12 cellular contexts compared by ENCODE assay signal in the genomic region with DNA sequence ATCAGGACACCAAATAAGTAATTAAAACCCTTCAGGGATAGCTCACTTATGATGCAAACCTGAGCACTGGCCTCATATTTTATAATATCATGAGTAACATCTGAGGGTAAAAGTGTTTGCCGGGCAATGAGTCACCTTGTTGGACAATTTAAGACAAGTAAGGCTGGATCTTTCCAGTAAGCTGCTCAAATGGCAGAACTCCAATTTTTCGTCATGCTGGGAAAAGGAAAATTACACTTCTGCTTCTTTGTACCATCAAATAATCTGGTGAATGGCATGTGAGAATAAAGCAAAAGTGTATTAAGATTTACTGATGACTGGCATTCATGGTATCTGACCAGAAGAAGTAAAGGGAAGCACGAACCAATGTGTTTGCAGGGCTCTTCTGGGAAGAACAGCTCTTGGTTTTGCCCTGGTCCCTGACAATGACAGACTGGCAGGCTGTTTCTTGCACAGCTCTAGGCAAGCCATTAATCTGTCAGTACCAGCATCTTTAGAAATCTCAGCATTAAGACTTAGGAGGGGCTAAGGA.
DNase-seq lines count a peak whose midpoint lies in the region; ATAC-seq, FAIRE-seq and TF ChIP-seq lines count a peak whose summit lies in the region.
"Had no signal": no experiment of that assay in that cellular context is flagged by ENCODE, and none has a peak within 500 bp of the region (broad histone marks: within the 10 kb centered on the region; RNA-seq: fewer than 3 reads in every experiment).

No MANE protein-coding gene starts in this region.

- WGBS in HepG2 (ENCODE audit: low lambda C conversion rate) = 82% methylated on average over 3 of the region's 3 CpGs

- TF ChIP-seq CTCF in C4-2B (conservative IDR thresholded peaks at IDR 0.05) = no peak
- no peak for TF ChIP-seq CTCF in bronchial epithelial cell (IDR thresholded peaks at IDR 0.05; ENCODE audit: insufficient read depth, low read length, severe bottlenecking)
- no peak for TF ChIP-seq CTCF in nephron progenitor cell (IDR thresholded peaks at IDR 0.05)
- TF ChIP-seq CTCF in HepG2 (CRISPR knock-in tag; IDR thresholded peaks at IDR 0.05) = no peak
- TF ChIP-seq CTCF in MM.1S (IDR thresholded peaks at IDR 0.05; ENCODE audit: low read length) = no peak

- H3K9me2 ChIP-seq in MM.1S (replicated peaks; ENCODE audit: insufficient read depth, low read length) = no peaks in the 10 kb centered on the region

- peak overlapping the region; percentile 23; the same call in 1 of the 2 replicates for H3K27ac ChIP-seq in C4-2B
- H3K27ac ChIP-seq in HepG2 (ENCODE audit: extremely low read length, insufficient read depth, low read length) = no peak overlapping the region
- H3K27ac ChIP-seq in MM.1S (ENCODE audit: low read length) = no peak overlapping the region
- H3K27ac ChIP-seq: ascending aorta had no signal

- ATAC-seq in HepG2 = no peak
- no peak for ATAC-seq in Right ventricle myocardium inferior
- ATAC-seq: activated CD4-positive, alpha-beta T cell treated with anti-CD3 and anti-CD28 coated beads for 36 hours; left lobe of liver had no signal

- intact Hi-C loops in HepG2 (cut with micrococcal nuclease; ENCODE audit: unreplicated experiment) = no loop called here
- intact Hi-C loops in Right ventricle myocardium inferior (cut with DNase I) = no loop called here

- H3K4me3 Mint-ChIP-seq in nephron progenitor cell = no peak overlapping the region
- H3K4me3 Mint-ChIP-seq: activated CD4-positive, alpha-beta T cell treated with anti-CD3 and anti-CD28 coated beads for 36 hours had no signal

- H3K27me3 ChIP-seq in bronchial epithelial cell (ENCODE audit: control insufficient read depth, insufficient read depth, low read length) (no peaks in the 10 kb centered on the region), HepG2 (ENCODE audit: control insufficient read depth in 1 of 2, insufficient read depth in 2 of 2, low read length in 2 of 2) (no peaks in the 10 kb centered on the region; a peak in 1 of 5 replicates), MM.1S (replicated peaks; ENCODE audit: insufficient read depth, low read length) (no peaks in the 10 kb centered on the region)
- H3K27me3 ChIP-seq: ascending aorta had no signal

- no peak for TF ChIP-seq POLR2A in HepG2 (IDR thresholded peaks at IDR 0.05; ENCODE audit: insufficient read depth in 1 of 2, low read depth in 2 of 2, low read length in 2 of 2)

- H3K4me2 ChIP-seq in HepG2 (ENCODE audit: low read depth, low read length) (no peak overlapping the region), MM.1S (ENCODE audit: low read depth, low read length) (no peak overlapping the region)

- no TSS peak for BruUV-seq in HepG2 (replicated peaks; lab: Mats Ljungman, UMichigan)

- no peaks in the 10 kb centered on the region for H3K4me1 ChIP-seq in HepG2 (ENCODE audit: insufficient read depth, low read length)
- no peaks in the 10 kb centered on the region for H3K4me1 ChIP-seq in MM.1S (ENCODE audit: low read length)
- H3K4me1 ChIP-seq: ascending aorta had no signal

- H3K79me2 ChIP-seq in HepG2 (ENCODE audit: insufficient read depth, low read length) (no peaks in the 10 kb centered on the region), MM.1S (ENCODE audit: low read length) (no peaks in the 10 kb centered on the region)

- H3K36me3 Mint-ChIP-seq in nephron progenitor cell (ENCODE audit: low read depth) = no peaks in the 10 kb centered on the region

- FAIRE-seq in bronchial epithelial cell (lab: Jason Lieb, UNC) = no peak
- FAIRE-seq in HepG2 (lab: Jason Lieb, UNC) = no peak

- no peak for TF ChIP-seq RAD21 in HepG2 (CRISPR knock-in tag; IDR thresholded peaks at IDR 0.05)

- DNase-seq in M059J (ENCODE audit: low read depth) (peak; percentile 97), bronchial epithelial cell (ENCODE audit: low read depth) (peak; percentile 95), nephron progenitor cell (no peak), HepG2 (ENCODE audit: low spot score) (no peak), NCI-H345 (lab: John Stamatoyannopoulos, UW) (no peak), Right ventricle myocardium inferior (ENCODE audit: missing footprints) (no peak), MM.1S (no peak)
- DNase-seq: activated CD4-positive, alpha-beta T cell treated with anti-CD3 and anti-CD28 coated beads for 36 hours; GF-D8 had no signal

- peaks cover 2% of the 10 kb centered on the region for H3K27me3 Mint-ChIP-seq in nephron progenitor cell (ENCODE audit: low read depth, poor library complexity)
- H3K27me3 Mint-ChIP-seq: activated CD4-positive, alpha-beta T cell treated with anti-CD3 and anti-CD28 coated beads for 36 hours had no signal

- CTCF ChIA-PET in HepG2 (lab: Yijun Ruan, JAX; ENCODE audit: low intra/inter-chr PET ratio, low total read pairs) = no interaction called here

- H3K9me3 ChIP-seq in HepG2 (ENCODE audit: low read length) (no peaks in the 10 kb centered on the region), MM.1S (replicated peaks; ENCODE audit: insufficient read depth, low read length) (no peaks in the 10 kb centered on the region)
- H3K9me3 ChIP-seq: ascending aorta had no signal

- no peaks in the 10 kb centered on the region for H3F3A ChIP-seq in MM.1S (ENCODE audit: insufficient read depth, low read length)

- H3K36me3 ChIP-seq in bronchial epithelial cell (ENCODE audit: control insufficient read depth, insufficient read depth, low read length) (no peaks in the 10 kb centered on the region), HepG2 (replicated peaks in 1 of 2; ENCODE audit: control insufficient read depth in 1 of 2, insufficient read depth in 2 of 2, low read length in 2 of 2) (0 out of 5 replicates have a peak, but pooled peaks cover 0 to 2% of the 10 kb centered on the region in 2 experiments), MM.1S (replicated peaks; ENCODE audit: insufficient read depth, low read length) (no peaks in the 10 kb centered on the region)
- H3K36me3 ChIP-seq: ascending aorta had no signal

- in situ Hi-C loops in HepG2 (cut with HindIII; ENCODE audit: extremely low pct_ligation_motif_present, low pct_unique_long_range_greater_than_20kb) = no loop called here

- H4K20me1 ChIP-seq in HepG2 (ENCODE audit: insufficient read depth, low read length) = no peaks in the 10 kb centered on the region
- no peaks in the 10 kb centered on the region for H4K20me1 ChIP-seq in MM.1S (ENCODE audit: insufficient read depth, low read length)

- H3K9ac ChIP-seq in HepG2 (ENCODE audit: insufficient read depth, low read depth, low read length) = no peak overlapping the region
- H3K9ac ChIP-seq in MM.1S (ENCODE audit: low read length) = no peak overlapping the region

- H3K4me3 ChIP-seq in bronchial epithelial cell (ENCODE audit: low read depth, low read length) = no peak overlapping the region
- H3K4me3 ChIP-seq in HepG2 (replicated peaks in 1 of 3; ENCODE audit: insufficient read depth in 1 of 3, low read depth in 2 of 3, low read length in 3 of 3) = no peak overlapping the region
- no peak overlapping the region for H3K4me3 ChIP-seq in MM.1S (ENCODE audit: low read length)
- H3K4me3 ChIP-seq: ascending aorta had no signal

- no peak overlapping the region for H2AFZ ChIP-seq in HepG2 (ENCODE audit: low read length)
- H2AFZ ChIP-seq in MM.1S (ENCODE audit: low read length) = no peak overlapping the region

- H3K4me1 Mint-ChIP-seq in nephron progenitor cell = peaks cover 23% of the 10 kb centered on the region
- H3K4me1 Mint-ChIP-seq: activated CD4-positive, alpha-beta T cell treated with anti-CD3 and anti-CD28 coated beads for 36 hours had no signal

- peak overlapping the region; percentile 93 for H3K27ac Mint-ChIP-seq in nephron progenitor cell
- H3K27ac Mint-ChIP-seq: activated CD4-positive, alpha-beta T cell treated with anti-CD3 and anti-CD28 coated beads for 36 hours had no signal

- POLR2A ChIA-PET in HepG2 (lab: Yijun Ruan, JAX) = no interaction called here

- H3K9me3 Mint-ChIP-seq in nephron progenitor cell = no peaks in the 10 kb centered on the region

- TF ChIP-seq EP300 in HepG2 (IDR thresholded peaks at IDR 0.05; ENCODE audit: low read depth in 2 of 2, low read length in 2 of 2) (no peak), HepG2 (CRISPR knock-in tag; IDR thresholded peaks at IDR 0.05; ENCODE audit: borderline replicate concordance) (no peak)

TF ChIP-seq in HepG2, 621 proteins besides CTCF, POLR2A, EP300 and RAD21 (continues in another document):
- TF ChIP-seq, protein P1, sequence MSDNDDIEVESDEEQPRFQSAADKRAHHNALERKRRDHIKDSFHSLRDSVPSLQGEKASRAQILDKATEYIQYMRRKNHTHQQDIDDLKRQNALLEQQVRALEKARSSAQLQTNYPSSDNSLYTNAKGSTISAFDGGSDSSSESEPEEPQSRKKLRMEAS (IDR thresholded peaks at IDR 0.05) = no peak
- no peak for TF ChIP-seq ZNF512 (CRISPR knock-in tag; IDR thresholded peaks at IDR 0.05)

Comparison
In these comparisons a context has a peak if more than half of its experiments do, and no peak if none do; other contexts are left out.
1. DNase-seq: peak in M059J (single experiment) and bronchial epithelial cell (single experiment); none in nephron progenitor cell (single experiment), HepG2 (single experiment), NCI-H345 (single experiment), Right ventricle myocardium inferior (single experiment) and MM.1S (single experiment).